Comparison of ENCODE assay signal across 8 cellular contexts in genomic region chr2:69581774-69582581, GRCh38.
DNase-seq lines count a peak whose midpoint lies in the region.

No MANE protein-coding gene starts in this region.

- no peak overlapping the region for H3K4me2 ChIP-seq in Karpas-422 (ENCODE audit: low read depth, low read length, poor library complexity, severe bottlenecking)

- no peak overlapping the region for H3K9ac ChIP-seq in Karpas-422 (ENCODE audit: low read length)

- H4K20me1 ChIP-seq in Karpas-422 (ENCODE audit: insufficient read depth, low read depth, low read length): peaks cover 3% of the 10 kb centered on the region; the same call in 1 of the 2 replicates

- peak; percentile 79 for DNase-seq in EL
- peak; percentile 69 for DNase-seq in M059J (ENCODE audit: low read depth)
- peak; percentile 55 for DNase-seq in astrocyte of the hippocampus (ENCODE audit: low read depth, low spot score)
- DNase-seq in midbrain (lab: John Stamatoyannopoulos, UW): peak; percentile 16
- DNase-seq in Karpas-422: no peak
- no peak for DNase-seq in DMS114 treated with DMSO at 0.1 percent for 48 hours (lab: John Stamatoyannopoulos, UW; ENCODE audit: unreplicated experiment)
- no peak for DNase-seq in NCI-H345 (lab: John Stamatoyannopoulos, UW)
- no peak for DNase-seq in T-helper 9 cell

- H3K9me2 ChIP-seq in Karpas-422 (replicated peaks; ENCODE audit: insufficient read depth, low read length): no peaks in the 10 kb centered on the region

- H3K4me3 ChIP-seq in Karpas-422 (ENCODE audit: low read length): no peak overlapping the region

- no peak overlapping the region for H2AFZ ChIP-seq in Karpas-422 (ENCODE audit: low read length)

- H3K79me2 ChIP-seq in Karpas-422 (ENCODE audit: low read length): no peaks in the 10 kb centered on the region

- no peaks in the 10 kb centered on the region for H3K4me1 ChIP-seq in Karpas-422 (ENCODE audit: low read length)

- H3K27ac ChIP-seq in Karpas-422 (ENCODE audit: low read length): no peak overlapping the region

- H3K36me3 ChIP-seq in Karpas-422 (ENCODE audit: insufficient read depth, low read length): no peaks in the 10 kb centered on the region

- H3K27me3 ChIP-seq in Karpas-422 (ENCODE audit: low read length): no peaks in the 10 kb centered on the region

- H3K9me3 ChIP-seq in Karpas-422 (ENCODE audit: low read length): no peaks in the 10 kb centered on the region

Comparison
In these comparisons a context has a peak if more than half of its experiments do, and no peak if none do; other contexts are left out.
1. DNase-seq: peak in EL (single experiment), M059J (single experiment), astrocyte of the hippocampus (single experiment) and midbrain (single experiment); none in Karpas-422 (single experiment), DMS114 treated with DMSO at 0.1 percent for 48 hours (single experiment), NCI-H345 (single experiment) and T-helper 9 cell (single experiment).